7 cellular contexts compared by ENCODE assay signal in genomic region chr15:82365692-82366323, GRCh38. TPM values are rescaled to one million over a fixed set of nuclear protein-coding genes. Genes with fewer than 3 reads are reported as not detected.
DNase-seq lines count a peak whose midpoint lies in the region; ATAC-seq and TF ChIP-seq lines count a peak whose summit lies in the region.
"Not testable (repeated sequence)": the region's sequence is repeated elsewhere in the genome, so short reads cannot be mapped to it uniquely, and the experiment has no call there.

No MANE protein-coding gene starts in this region.

- H3K36me3 ChIP-seq in HCT116 (ENCODE audit: control insufficient read depth in 1 of 2, insufficient read depth in 2 of 2, low read length in 2 of 2): not testable (repeated sequence)

- not testable (repeated sequence) for TF ChIP-seq POLR2A in HCT116 (IDR thresholded peaks at IDR 0.05; ENCODE audit: borderline replicate concordance, extremely low read depth, insufficient read depth, insufficient read length)

- H2AFZ ChIP-seq in HCT116 (ENCODE audit: low read depth, low read length, poor library complexity, severe bottlenecking): not testable (repeated sequence)

- peak; percentile 40 for TF ChIP-seq RAD21 in HCT116 (IDR thresholded peaks at IDR 0.05; ENCODE audit: low read depth)

- not testable (repeated sequence) for H3K4me3 ChIP-seq in HCT116 (replicated peaks in 1 of 2; ENCODE audit: low read depth in 1 of 2, low read length in 2 of 2); cardiac fibroblast (replicated peaks in 1 of 2; ENCODE audit: low read depth in 2 of 2, low read length in 2 of 2)

- H4K20me1 ChIP-seq in HCT116 (ENCODE audit: insufficient read depth): not testable (repeated sequence)

- POLR2A ChIA-PET in HCT116 (lab: Charles Lee); activated CD8-positive, alpha-beta T cell treated with anti-CD3 and anti-CD28 coated beads, Interleukin-2, amount 10 ng/mL, durations not matched to agents 7 days and 5 days (lab: Charles Lee): not testable (repeated sequence)

- not testable (repeated sequence) for BruUV-seq in HCT116 (replicated peaks; lab: Mats Ljungman, UMichigan)

- not testable (repeated sequence) for H3K9me2 ChIP-seq in HCT116 (ENCODE audit: insufficient read depth)

- H3K4me2 ChIP-seq in HCT116 (ENCODE audit: low read length): not testable (repeated sequence)

- H3K9me3 ChIP-seq in HCT116 (ENCODE audit: control insufficient read depth in 1 of 2, insufficient read depth in 1 of 2, low read depth in 1 of 2, low read length in 2 of 2): not testable (repeated sequence)

- ATAC-seq in GM18867 (IDR thresholded peaks at IDR 0.05; ENCODE audit: unreplicated experiment) (peak; percentile 46), HCT116 (peak; percentile 99), HG03571 (IDR thresholded peaks at IDR 0.05; ENCODE audit: unreplicated experiment) (peak; percentile 66)
- peak; percentile 99 for ATAC-seq in activated CD8-positive, alpha-beta T cell treated with anti-CD3 and anti-CD28 coated beads, Interleukin-2, amount 10 ng/mL, durations not matched to agents 7 days and 5 days

- CTCF ChIA-PET in HCT116 (lab: Charles Lee); activated CD8-positive, alpha-beta T cell treated with anti-CD3 and anti-CD28 coated beads, Interleukin-2, amount 10 ng/mL, durations not matched to agents 7 days and 5 days (lab: Charles Lee): not testable (repeated sequence)

- not testable (repeated sequence) for H3K4me1 Mint-ChIP-seq in activated CD8-positive, alpha-beta T cell treated with anti-CD3 and anti-CD28 coated beads, Interleukin-2, amount 10 ng/mL, durations not matched to agents 7 days and 5 days (ENCODE audit: low read depth); immature natural killer cell

- TF ChIP-seq CTCF in HCT116 (IDR thresholded peaks at IDR 0.05 in 2 of 3, conservative IDR thresholded peaks at IDR 0.05 in 1 of 3; ENCODE audit: borderline replicate concordance in 1 of 3, insufficient read depth in 1 of 3, low read depth in 2 of 3, low read length in 2 of 3) (0 out of 6 replicates have a peak, but pooled peaks of 2 of the 3 experiments have one; percentile 1 to 17), cardiac fibroblast (IDR thresholded peaks at IDR 0.05; ENCODE audit: low read depth, low read length) (peak; percentile 12)

- H3K27ac Mint-ChIP-seq in activated CD8-positive, alpha-beta T cell treated with anti-CD3 and anti-CD28 coated beads, Interleukin-2, amount 10 ng/mL, durations not matched to agents 7 days and 5 days; immature natural killer cell: not testable (repeated sequence)

- H3K9ac ChIP-seq in HCT116 (ENCODE audit: low read length): not testable (repeated sequence)

- not testable (repeated sequence) for H3K27ac ChIP-seq in HCT116 (ENCODE audit: low read depth, low read length)

- not testable (repeated sequence) for H3K9me3 Mint-ChIP-seq in activated CD8-positive, alpha-beta T cell treated with anti-CD3 and anti-CD28 coated beads, Interleukin-2, amount 10 ng/mL, durations not matched to agents 7 days and 5 days (ENCODE audit: insufficient read depth); immature natural killer cell

- H3K36me3 Mint-ChIP-seq in activated CD8-positive, alpha-beta T cell treated with anti-CD3 and anti-CD28 coated beads, Interleukin-2, amount 10 ng/mL, durations not matched to agents 7 days and 5 days (ENCODE audit: low read depth); immature natural killer cell: not testable (repeated sequence)

- RAD21 ChIA-PET in HCT116 (lab: Charles Lee; ENCODE audit: low non-redundant PET in 1 of 2, low total read pairs in 2 of 2, uncharacterized antibody in 2 of 2, unreplicated experiment in 2 of 2): not testable (repeated sequence)

- not testable (repeated sequence) for H3K27me3 Mint-ChIP-seq in activated CD8-positive, alpha-beta T cell treated with anti-CD3 and anti-CD28 coated beads, Interleukin-2, amount 10 ng/mL, durations not matched to agents 7 days and 5 days (ENCODE audit: low read depth); immature natural killer cell (ENCODE audit: low read depth in 3 of 3)

- H3K27me3 ChIP-seq in HCT116 (ENCODE audit: insufficient read depth, low read length): not testable (repeated sequence)

- not testable (repeated sequence) for H3K79me2 ChIP-seq in HCT116 (ENCODE audit: insufficient read depth, low read length)

- H3K4me1 ChIP-seq in HCT116 (ENCODE audit: control insufficient read depth in 1 of 2, insufficient read depth in 2 of 2, low read length in 2 of 2): not testable (repeated sequence)

- H3K4me3 Mint-ChIP-seq in activated CD8-positive, alpha-beta T cell treated with anti-CD3 and anti-CD28 coated beads, Interleukin-2, amount 10 ng/mL, durations not matched to agents 7 days and 5 days; immature natural killer cell: not testable (repeated sequence)

- intact Hi-C loops in HCT116 (cut with micrococcal nuclease): not testable (repeated sequence)

- not testable (repeated sequence) for DNase-seq in HCT116 (ENCODE audit: low read depth, low spot score); cardiac fibroblast (ENCODE audit: low read depth in 2 of 2)
- peak; percentile 68 for DNase-seq in activated CD8-positive, alpha-beta T cell treated with anti-CD3 and anti-CD28 coated beads, Interleukin-2, amount 10 ng/mL, durations not matched to agents 7 days and 5 days
- DNase-seq in immature natural killer cell: peak; percentile 30 to 41 (median 39)
- peak in 2 of 3 donors; percentile 29 to 69 for DNase-seq in stimulated activated CD4-positive, alpha-beta T cell treated with anti-CD3 and anti-CD28 coated beads, Interleukin-12 subunit alpha, Interleukin-12 subunit beta, amount 100 ng/mL, for 48 hours (ENCODE audit: low read depth in 2 of 3, low spot score in 1 of 3)

RNA-seq across cellular contexts. Expression of gene GOLGA6L10, which starts 16.5 kb away (rescaled TPM):
- total RNA-seq in HCT116 (2021; ENCODE audit: unreplicated experiment): 1.2 TPM
- polyA plus RNA-seq in HCT116 (2012): 1.2 and 1.9 TPM in 2 replicates
- under 1 TPM; 0.83 to 0.84 TPM for total RNA-seq in activated CD8-positive, alpha-beta T cell treated with anti-CD3 and anti-CD28 coated beads, Interleukin-2, amount 10 ng/mL, durations not matched to agents 7 days and 5 days
- polyA plus RNA-seq in immature natural killer cell: under 1 TPM in 1 of 3 donors, not detected in 2; 0.21 TPM

Comparison
In these comparisons a context has a peak if more than half of its experiments do, and no peak if none do; other contexts are left out.
1. ATAC-seq: peak in every context shown above with its lines; median percentile 99 in HCT116; 99 in activated CD8-positive, alpha-beta T cell treated with anti-CD3 and anti-CD28 coated beads, Interleukin-2, amount 10 ng/mL, durations not matched to agents 7 days and 5 days; 66 in HG03571; 46 in GM18867.